ENCODE assay signal across 8 cellular contexts in the genomic region with DNA sequence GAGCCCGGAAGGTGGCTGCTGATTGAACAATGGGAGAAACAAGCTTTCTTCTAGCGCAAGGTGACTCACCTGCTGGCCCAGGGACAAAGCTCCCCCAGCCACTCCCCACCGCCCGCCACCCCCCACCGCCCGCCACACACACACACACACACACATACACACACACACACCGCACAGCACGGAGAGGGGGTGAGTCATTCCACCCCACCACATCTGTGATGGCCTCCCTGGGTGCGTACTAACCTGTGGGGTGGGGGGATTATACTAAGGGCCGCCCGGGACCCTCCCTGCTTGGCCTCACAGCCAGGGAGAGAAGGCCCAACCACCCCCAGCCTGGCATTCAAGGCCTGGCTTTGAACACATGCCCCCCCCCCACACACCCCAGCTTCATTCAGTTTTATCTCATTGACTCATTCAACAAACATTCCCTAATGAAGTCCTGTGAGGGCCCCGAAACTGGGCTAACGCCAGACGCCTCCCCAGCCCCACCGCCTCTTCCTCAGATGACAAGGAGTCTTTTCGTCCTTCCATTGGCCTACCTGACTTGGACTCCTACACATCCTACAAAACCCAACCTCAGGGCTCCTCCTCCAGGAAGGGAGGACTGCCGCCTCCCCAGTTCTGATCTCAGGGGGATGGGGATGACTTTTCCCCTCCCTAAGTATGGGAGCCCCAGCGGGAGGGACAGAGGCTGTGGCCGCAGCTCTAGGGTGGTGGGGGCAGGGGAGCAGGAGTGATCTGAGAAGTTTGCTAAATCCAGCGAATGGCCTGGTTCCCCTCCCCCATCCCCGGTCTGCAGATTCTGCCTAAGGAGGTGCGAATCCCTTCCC. TPM values are rescaled to one million over a fixed set of nuclear protein-coding genes. Genes with fewer than 3 reads are reported as not detected.
DNase-seq lines count a peak whose midpoint lies in the region; ATAC-seq and TF ChIP-seq lines count a peak whose summit lies in the region.

No MANE protein-coding gene starts in this region.

- peak overlapping the region; percentile 65 for H3K23ac ChIP-seq in neuronal stem cell (ENCODE audit: low read depth, low read length, poor library complexity)

- H3K14ac ChIP-seq in neuronal stem cell (ENCODE audit: low read length) = no peak overlapping the region

- H4K91ac ChIP-seq in neuronal stem cell (ENCODE audit: low read depth, low read length, poor library complexity) = no peak overlapping the region

- no peak overlapping the region for H2AFZ ChIP-seq in neuronal stem cell (ENCODE audit: low read length)

- no peak overlapping the region for H4K8ac ChIP-seq in neuronal stem cell (ENCODE audit: low read depth, low read length)

- H3K36me3 ChIP-seq in neuronal stem cell (replicated peaks in 1 of 2; ENCODE audit: control insufficient read depth in 2 of 2, insufficient read depth in 2 of 2, low read length in 2 of 2) = no peaks in the 10 kb centered on the region

- no peak overlapping the region for H2BK12ac ChIP-seq in neuronal stem cell (ENCODE audit: low read length)

- H3K27me3 ChIP-seq in neuronal stem cell (ENCODE audit: control insufficient read depth in 3 of 3, insufficient read depth in 3 of 3, low read depth in 1 of 3, low read length in 3 of 3) = peaks cover 50 to 78% (median 74%) of the 10 kb centered on the region in 3 experiments

- H2BK120ac ChIP-seq in neuronal stem cell (ENCODE audit: low read depth, low read length) = no peak overlapping the region

- no peaks in the 10 kb centered on the region for H3K36me3 Mint-ChIP-seq in brain

- peak; percentile 17 for DNase-seq in GM04503 (ENCODE audit: low read depth)
- peak; percentile 94 for DNase-seq in RKO (ENCODE audit: low spot score)
- DNase-seq in neuronal stem cell (ENCODE audit: low spot score) = no peak

- H3K4me3 ChIP-seq in neuronal stem cell (ENCODE audit: low read length in 2 of 2) = no peak overlapping the region

- no peak overlapping the region for H3K27ac ChIP-seq in neuronal stem cell (replicated peaks; ENCODE audit: low read length)

- H3K4me2 ChIP-seq in neuronal stem cell (ENCODE audit: insufficient read depth, low read length, poor library complexity, severe bottlenecking) = peak overlapping the region; percentile 19

- H3K27ac Mint-ChIP-seq in brain = no peak overlapping the region

- no peak for ATAC-seq in GM18498 (IDR thresholded peaks at IDR 0.05; ENCODE audit: unreplicated experiment)
- ATAC-seq in GM21360 (IDR thresholded peaks at IDR 0.05; ENCODE audit: unreplicated experiment) = no peak
- no peak for ATAC-seq in HG03565 (IDR thresholded peaks at IDR 0.05; ENCODE audit: unreplicated experiment)
- no peak for ATAC-seq in GM18867 (IDR thresholded peaks at IDR 0.05; ENCODE audit: unreplicated experiment)

- H3K27me3 Mint-ChIP-seq in brain = peaks cover 74% of the 10 kb centered on the region

- H2AK5ac ChIP-seq in neuronal stem cell (ENCODE audit: low read depth, low read length) = no peak overlapping the region

- H3K4me1 ChIP-seq in neuronal stem cell (ENCODE audit: control insufficient read depth in 2 of 2, insufficient read depth in 1 of 2, low read depth in 1 of 2, low read length in 2 of 2) = peaks cover 12 to 18% of the 10 kb centered on the region in 2 donors

- peaks cover 0 to 4% (median 0%) of the 10 kb centered on the region in 5 experiments for H3K9me3 Mint-ChIP-seq in brain

- H2BK5ac ChIP-seq in neuronal stem cell (ENCODE audit: low read length) = no peak overlapping the region

- peaks cover 19% of the 10 kb centered on the region for H3K4me1 Mint-ChIP-seq in brain

- H3K18ac ChIP-seq in neuronal stem cell (ENCODE audit: low read length) = peak overlapping the region; percentile 38

- peak overlapping the region in 3 of 5 experiments; percentile 42 to 69 (median 52) for H3K4me3 Mint-ChIP-seq in brain

- H3K9me3 ChIP-seq in neuronal stem cell (replicated peaks in 1 of 2; ENCODE audit: control insufficient read depth in 2 of 2, insufficient read depth in 1 of 2, low read depth in 1 of 2, low read length in 2 of 2) = no peaks in the 10 kb centered on the region

- WGBS in neuronal stem cell (ENCODE audit: extremely low coverage in 2 of 2, insufficient read length in 2 of 2, insufficient replicate concordance in 1 of 2), 2 donors = no CpG with 5 or more reads among the region's 22 CpGs

- H3K9ac ChIP-seq in neuronal stem cell (ENCODE audit: low read depth, low read length, poor library complexity) = no peak overlapping the region

- no peaks in the 10 kb centered on the region for H3K79me1 ChIP-seq in neuronal stem cell (ENCODE audit: low read depth, low read length)

- no peak overlapping the region for H3K4ac ChIP-seq in neuronal stem cell (ENCODE audit: low read length)

- no peak for TF ChIP-seq CTCF in brain (conservative IDR thresholded peaks at IDR 0.05)

- H2BK15ac ChIP-seq in neuronal stem cell (ENCODE audit: low read length) = no peak overlapping the region

RNA-seq across cellular contexts. Expression of gene ONECUT3, which starts 5.8 kb away (rescaled TPM):
- polyA plus RNA-seq in brain (ENCODE audit: insufficient read depth, low read depth, low replicate concordance) = not detected
- polyA plus RNA-seq in neuronal stem cell (2013, experiment 1 of 2) = 0.03 TPM
- polyA plus RNA-seq in neuronal stem cell (2013, experiment 2 of 2) = 0.01 TPM
